Comparison of ENCODE assay signal across 8 cellular contexts in genomic region chr4:103019319-103020124, GRCh38. TPM values are rescaled to one million over a fixed set of nuclear protein-coding genes. Genes with fewer than 3 reads are reported as not detected.
DNase-seq lines count a peak whose midpoint lies in the region; ATAC-seq and TF ChIP-seq lines count a peak whose summit lies in the region.

TSS of gene SLC9B1 (minus strand) at chr4:103019705. CDS start at chr4:102991711, 27,994 bp downstream.

- H3K4me2 ChIP-seq in smooth muscle cell = no peak within 1 kb of the TSS

- H3K9me3 ChIP-seq in right atrium auricular region = no peaks in the 10 kb centered on the region
- no peaks in the 10 kb centered on the region for H3K9me3 ChIP-seq in smooth muscle cell (replicated peaks; ENCODE audit: low read depth)

- H4K20me1 ChIP-seq in smooth muscle cell (ENCODE audit: low read depth) = no peaks in the 10 kb centered on the region

- H3K36me3 ChIP-seq in right atrium auricular region (no peaks in the 10 kb centered on the region), rectal smooth muscle tissue (ENCODE audit: control insufficient read depth, insufficient read depth, low read length) (no peaks in the 10 kb centered on the region), smooth muscle cell (ENCODE audit: low read depth) (no peaks in the 10 kb centered on the region)

- H3K27me3 ChIP-seq in right atrium auricular region (no peaks in the 10 kb centered on the region), rectal smooth muscle tissue (ENCODE audit: control insufficient read depth, insufficient read depth, low read length) (no peaks in the 10 kb centered on the region), smooth muscle cell (ENCODE audit: low read depth) (no peaks in the 10 kb centered on the region)

- H3K9ac ChIP-seq in rectal smooth muscle tissue (ENCODE audit: low read length) = peak within 1 kb of the TSS; percentile 60
- no peak within 1 kb of the TSS for H3K9ac ChIP-seq in smooth muscle cell (ENCODE audit: low read depth)

- H3K4me3 ChIP-seq in GM12875 (ENCODE audit: low read depth, low read length) = peak within 1 kb of the TSS; percentile 67
- H3K4me3 ChIP-seq in right atrium auricular region = peak within 1 kb of the TSS; percentile 47 to 58
- H3K4me3 ChIP-seq in rectal smooth muscle tissue (ENCODE audit: low read length) = peak within 1 kb of the TSS; percentile 66
- H3K4me3 ChIP-seq in smooth muscle cell = no peak within 1 kb of the TSS

- H3K27ac ChIP-seq in right atrium auricular region = peak within 1 kb of the TSS; percentile 90 to 96
- peak within 1 kb of the TSS; percentile 93 for H3K27ac ChIP-seq in rectal smooth muscle tissue (ENCODE audit: low read depth, low read length)
- no peak within 1 kb of the TSS for H3K27ac ChIP-seq in smooth muscle cell (ENCODE audit: low read depth)

- DNase-seq in NCI-H1105 (lab: John Stamatoyannopoulos, UW) (peak; percentile 79), T-helper 2 cell (peak; percentile 86 to 96 (median 90)), anterior cingulate cortex (lab: John Stamatoyannopoulos, UW) (peak; percentile 9 to 93 (median 84)), right atrium auricular region (ENCODE audit: low spot score) (peak; percentile 96), smooth muscle cell (lab: John Stamatoyannopoulos, UW; ENCODE audit: unreplicated experiment) (no peak)

- no peaks in the 10 kb centered on the region for H3K79me2 ChIP-seq in smooth muscle cell (ENCODE audit: low read depth)

- peak; percentile 98 for ATAC-seq in HG02623 (IDR thresholded peaks at IDR 0.05; ENCODE audit: unreplicated experiment)

- no peaks in the 10 kb centered on the region for H3F3A ChIP-seq in smooth muscle cell (ENCODE audit: low read depth)

- WGBS in smooth muscle cell (ENCODE audit: low lambda C conversion rate) = 95% methylated on average over 45 of the region's 46 CpGs

- TF ChIP-seq CTCF in GM12875 (IDR thresholded peaks at IDR 0.05; ENCODE audit: borderline replicate concordance, insufficient read depth, low read depth, low read length) (no peak), right atrium auricular region (IDR thresholded peaks at IDR 0.05) (no peak), smooth muscle cell (IDR thresholded peaks at IDR 0.05; ENCODE audit: borderline replicate concordance, insufficient read depth, poor library complexity, severe bottlenecking) (no peak)

- H2AFZ ChIP-seq in smooth muscle cell (ENCODE audit: low read depth) = no peak within 1 kb of the TSS

- peaks cover 0 to 5% of the 10 kb centered on the region in 2 donors for H3K4me1 ChIP-seq in right atrium auricular region
- H3K4me1 ChIP-seq in rectal smooth muscle tissue (ENCODE audit: control insufficient read depth, insufficient read depth, low read length) = peaks cover 5% of the 10 kb centered on the region
- H3K4me1 ChIP-seq in smooth muscle cell (ENCODE audit: low read depth) = no peaks in the 10 kb centered on the region

RNA-seq across cellular contexts. Expression of gene SLC9B1, which starts in this region (rescaled TPM):
- 1 to 10 TPM in 1 of 2 donors, not detected in 1; 3.3 TPM for total RNA-seq in right atrium auricular region
- total RNA-seq in smooth muscle cell = not detected in 2 replicates
- 0.38 TPM in 1 of 2 replicates, not detected in the other for polyA plus RNA-seq in smooth muscle cell
